In the genomic region with DNA sequence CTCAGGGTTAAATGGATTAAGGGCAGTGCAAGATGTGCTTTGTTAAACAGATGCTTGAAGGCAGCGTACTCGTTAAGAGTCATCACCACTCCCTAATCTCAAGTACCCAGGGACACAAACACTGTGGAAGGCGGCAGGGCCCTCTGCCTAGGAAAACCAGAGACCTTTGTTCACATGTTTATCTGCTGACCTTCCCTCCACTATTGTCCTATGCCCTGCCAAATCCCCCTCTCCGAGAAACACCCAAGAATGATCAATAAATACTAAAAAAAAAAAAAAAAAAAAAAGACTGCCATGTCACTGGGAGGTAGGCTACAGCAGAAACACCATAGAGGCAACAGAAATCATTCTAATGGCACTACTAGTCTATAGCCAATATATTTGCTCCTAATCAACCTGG, we compare ENCODE assay signal across 5 cellular contexts. TPM values are rescaled to one million over a fixed set of nuclear protein-coding genes. Genes with fewer than 3 reads are reported as not detected.
DNase-seq lines count a peak whose midpoint lies in the region; ATAC-seq and TF ChIP-seq lines count a peak whose summit lies in the region.
"Not testable (repeated sequence)": the region's sequence is repeated elsewhere in the genome, so short reads cannot be mapped to it uniquely, and the experiment has no call there.

No MANE protein-coding gene starts in this region.

- H3K79me2 ChIP-seq in neural progenitor cell (ENCODE audit: low read depth): not testable (repeated sequence)

- not testable (repeated sequence) for H3F3A ChIP-seq in neural progenitor cell (ENCODE audit: low read depth)

- peak; percentile 12 for DNase-seq in HuH-7.5 (ENCODE audit: low spot score)
- peak; percentile 47 for DNase-seq in NCI-H82 (lab: John Stamatoyannopoulos, UW)
- DNase-seq in esophagus squamous epithelium (lab: John Stamatoyannopoulos, UW); left lung; neural progenitor cell (ENCODE audit: low spot score): not testable (repeated sequence)

- H3K27me3 ChIP-seq in esophagus squamous epithelium, left lung, neural progenitor cell: not testable (repeated sequence)

- H3K27ac Mint-ChIP-seq in neural progenitor cell: not testable (repeated sequence)

- 70 to 80% methylated on average over 1 to 2 of the region's 4 CpGs for WGBS in esophagus squamous epithelium, 2 donors

- H3K27me3 Mint-ChIP-seq in neural progenitor cell (ENCODE audit: insufficient read depth, low read depth): not testable (repeated sequence)

- not testable (repeated sequence) for H3K4me1 Mint-ChIP-seq in neural progenitor cell

- not testable (repeated sequence) for H3K4me3 Mint-ChIP-seq in neural progenitor cell

- not testable (repeated sequence) for H3K36me3 ChIP-seq in esophagus squamous epithelium, left lung, neural progenitor cell

- peaks cover 0 to 15% (median 3%) of the 10 kb centered on the region in 3 donors for H3K4me1 ChIP-seq in esophagus squamous epithelium
- H3K4me1 ChIP-seq in left lung, neural progenitor cell: not testable (repeated sequence)

- not testable (repeated sequence) for TF ChIP-seq CTCF in esophagus squamous epithelium (IDR thresholded peaks at IDR 0.05); left lung (IDR thresholded peaks at IDR 0.05); neural progenitor cell (IDR thresholded peaks at IDR 0.05)

- H3K4me3 ChIP-seq in esophagus squamous epithelium, left lung, neural progenitor cell: not testable (repeated sequence)

- peak overlapping the region in 3 of 4 donors; percentile 64 to 69 (median 65) for H3K27ac ChIP-seq in esophagus squamous epithelium
- not testable (repeated sequence) for H3K27ac ChIP-seq in left lung, neural progenitor cell

- intact Hi-C loops in esophagus squamous epithelium (cut with DNase I); left lung (cut with DNase I): not testable (repeated sequence)

- H3K9me3 Mint-ChIP-seq in neural progenitor cell: peaks cover 13% of the 10 kb centered on the region

- H3K36me3 Mint-ChIP-seq in neural progenitor cell: not testable (repeated sequence)

- not testable (repeated sequence) for H4K20me1 ChIP-seq in neural progenitor cell (ENCODE audit: low read depth)

- H3K9ac ChIP-seq in neural progenitor cell: not testable (repeated sequence)

- not testable (repeated sequence) for H3K4me2 ChIP-seq in neural progenitor cell

- not testable (repeated sequence) for TF ChIP-seq POLR2A in esophagus squamous epithelium (IDR thresholded peaks at IDR 0.05)

- peak; percentile 24 for ATAC-seq in left lung

- H3K9me3 ChIP-seq in esophagus squamous epithelium; left lung; neural progenitor cell (ENCODE audit: low read depth): not testable (repeated sequence)

- H2AFZ ChIP-seq in neural progenitor cell (replicated peaks): peak overlapping the region; percentile 44

RNA-seq across cellular contexts. Expression of a gene that starts 37.1 kb away (rescaled TPM):
- total RNA-seq in esophagus squamous epithelium (10 to 100 TPM; 16.1 to 43.7 (median 29.3) TPM), left lung (10 to 100 TPM; 20.4 to 25.3 TPM), neural progenitor cell (ENCODE audit: low replicate concordance) (52.7 and 86.7 TPM in 2 replicates)
